ENCODE assay signal across 8 cellular contexts in the genomic region with DNA sequence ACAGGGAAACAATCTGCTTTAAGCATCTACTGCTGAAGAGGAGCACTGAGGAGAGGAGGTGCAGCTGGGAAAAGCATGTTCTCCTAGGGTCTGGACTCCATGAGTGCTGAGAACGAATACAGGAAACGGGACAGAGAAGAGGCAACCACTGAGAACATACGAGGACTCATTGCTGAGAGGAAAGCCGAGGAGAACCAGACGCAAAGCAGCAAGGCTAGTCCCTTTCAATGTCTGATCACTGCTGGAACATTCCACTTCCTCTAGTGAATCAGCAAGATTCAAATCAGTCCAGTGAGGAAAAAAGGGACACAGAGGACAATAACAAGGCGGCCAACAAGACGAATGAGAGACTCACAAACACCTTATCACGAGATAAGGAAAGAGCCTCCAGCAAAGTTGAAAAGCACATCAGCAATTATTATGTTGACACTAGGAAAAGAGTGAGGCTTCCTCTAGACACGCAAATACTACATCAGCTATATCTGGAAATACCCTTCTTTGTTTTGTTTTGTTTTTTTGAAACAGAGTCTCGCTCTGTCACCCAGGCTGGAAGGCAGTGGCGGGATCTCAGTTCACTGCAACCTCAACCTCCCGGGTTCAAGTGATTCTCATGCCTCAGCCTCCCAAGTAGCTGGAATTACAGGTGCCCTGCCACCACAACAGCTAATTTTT. TPM values are rescaled to one million over a fixed set of nuclear protein-coding genes. Genes with fewer than 3 reads are reported as not detected.
DNase-seq lines count a peak whose midpoint lies in the region; ATAC-seq and TF ChIP-seq lines count a peak whose summit lies in the region.

No MANE protein-coding gene starts in this region.

- H3K27me3 Mint-ChIP-seq in activated naive CD4-positive, alpha-beta T cell treated with anti-CD3 and anti-CD28 coated beads for 36 hours (ENCODE audit: low read depth): no peaks in the 10 kb centered on the region

- H3K4me3 Mint-ChIP-seq in activated naive CD4-positive, alpha-beta T cell treated with anti-CD3 and anti-CD28 coated beads for 36 hours: no peak overlapping the region

- no peaks in the 10 kb centered on the region for H3K9me3 ChIP-seq in upper lobe of right lung

- DNase-seq in activated naive CD4-positive, alpha-beta T cell treated with anti-CD3 and anti-CD28 coated beads for 36 hours: no peak
- DNase-seq in activated naive CD4-positive, alpha-beta T cell treated with anti-CD3 and anti-CD28 coated beads, Interleukin-2, amount 50 U/mL, for 16 hours: no peak
- DNase-seq in brain microvascular endothelial cell: peak; percentile 45
- DNase-seq in lung microvascular endothelial cell (ENCODE audit: low read depth in 2 of 2): peak; percentile 61 to 88
- no peak for DNase-seq in upper lobe of right lung
- DNase-seq in DMS153 treated with DMSO at 0.1 percent for 48 hours (lab: John Stamatoyannopoulos, UW; ENCODE audit: unreplicated experiment): no peak
- DNase-seq in DMS53 (lab: John Stamatoyannopoulos, UW): no peak

- CTCF ChIA-PET in activated naive CD4-positive, alpha-beta T cell treated with anti-CD3 and anti-CD28 coated beads for 36 hours (lab: Charles Lee): no interaction called here

- intact Hi-C loops in activated naive CD4-positive, alpha-beta T cell treated with anti-CD3 and anti-CD28 coated beads for 36 hours (cut with micrococcal nuclease): no loop called here
- intact Hi-C loops in upper lobe of right lung (cut with DNase I): no loop called here

- peaks cover 26% of the 10 kb centered on the region for H3K36me3 ChIP-seq in brain microvascular endothelial cell (replicated peaks)
- peaks cover 74% of the 10 kb centered on the region for H3K36me3 ChIP-seq in upper lobe of right lung

- H3K36me3 Mint-ChIP-seq in activated naive CD4-positive, alpha-beta T cell treated with anti-CD3 and anti-CD28 coated beads for 36 hours (ENCODE audit: low read depth): peaks cover 36% of the 10 kb centered on the region

- ATAC-seq in upper lobe of right lung (peak; percentile 62), GM21360 (IDR thresholded peaks at IDR 0.05; ENCODE audit: unreplicated experiment) (no peak)

- no peaks in the 10 kb centered on the region for H3K9me3 Mint-ChIP-seq in activated naive CD4-positive, alpha-beta T cell treated with anti-CD3 and anti-CD28 coated beads for 36 hours

- peak overlapping the region; percentile 42 for H3K27ac Mint-ChIP-seq in activated naive CD4-positive, alpha-beta T cell treated with anti-CD3 and anti-CD28 coated beads for 36 hours

- H3K27me3 ChIP-seq in brain microvascular endothelial cell (replicated peaks) (no peaks in the 10 kb centered on the region), upper lobe of right lung (no peaks in the 10 kb centered on the region)

- in situ Hi-C loops in brain microvascular endothelial cell (cut with HindIII; ENCODE audit: low pct_ligation_motif_present, low sequenced_read_pairs): no loop called here

- no peak for TF ChIP-seq CTCF in brain microvascular endothelial cell (IDR thresholded peaks at IDR 0.05; ENCODE audit: low read depth, low read length, missing control alignments)
- no peak for TF ChIP-seq CTCF in upper lobe of right lung (IDR thresholded peaks at IDR 0.05)

- H3K4me1 ChIP-seq in upper lobe of right lung: peaks cover 16% of the 10 kb centered on the region

- no peak overlapping the region for H3K4me3 ChIP-seq in brain microvascular endothelial cell (ENCODE audit: low read depth, low read length)
- no peak overlapping the region for H3K4me3 ChIP-seq in upper lobe of right lung

- peak overlapping the region; percentile 80 for H3K27ac ChIP-seq in brain microvascular endothelial cell
- peak overlapping the region; percentile 65 for H3K27ac ChIP-seq in upper lobe of right lung

- H3K4me1 Mint-ChIP-seq in activated naive CD4-positive, alpha-beta T cell treated with anti-CD3 and anti-CD28 coated beads for 36 hours (ENCODE audit: low read depth): peaks cover 14% of the 10 kb centered on the region

RNA-seq across cellular contexts. Expression of a gene that starts 41.6 kb away (rescaled TPM):
- total RNA-seq in activated naive CD4-positive, alpha-beta T cell treated with anti-CD3 and anti-CD28 coated beads for 36 hours: 10 to 100 TPM; 35.4 to 37.2 TPM
- total RNA-seq in lung microvascular endothelial cell (21.1 and 29.4 TPM in 2 replicates), upper lobe of right lung (50.9 TPM)

RNA-seq across cellular contexts. Expression of a gene that starts 41.7 kb away (rescaled TPM):
- 1 to 10 TPM; 7.2 to 8.1 TPM for total RNA-seq in activated naive CD4-positive, alpha-beta T cell treated with anti-CD3 and anti-CD28 coated beads for 36 hours
- total RNA-seq in lung microvascular endothelial cell (31.0 and 37.3 TPM in 2 replicates), upper lobe of right lung (12.5 TPM)

Comparison
In these comparisons a context has a peak if more than half of its experiments do, and no peak if none do; other contexts are left out.
1. DNase-seq: peak in brain microvascular endothelial cell (single experiment) and lung microvascular endothelial cell (2 of 2); none in activated naive CD4-positive, alpha-beta T cell treated with anti-CD3 and anti-CD28 coated beads for 36 hours (single experiment), activated naive CD4-positive, alpha-beta T cell treated with anti-CD3 and anti-CD28 coated beads, Interleukin-2, amount 50 U/mL, for 16 hours (single experiment), upper lobe of right lung (single experiment), DMS153 treated with DMSO at 0.1 percent for 48 hours (single experiment) and DMS53 (single experiment).